In the genomic region with DNA sequence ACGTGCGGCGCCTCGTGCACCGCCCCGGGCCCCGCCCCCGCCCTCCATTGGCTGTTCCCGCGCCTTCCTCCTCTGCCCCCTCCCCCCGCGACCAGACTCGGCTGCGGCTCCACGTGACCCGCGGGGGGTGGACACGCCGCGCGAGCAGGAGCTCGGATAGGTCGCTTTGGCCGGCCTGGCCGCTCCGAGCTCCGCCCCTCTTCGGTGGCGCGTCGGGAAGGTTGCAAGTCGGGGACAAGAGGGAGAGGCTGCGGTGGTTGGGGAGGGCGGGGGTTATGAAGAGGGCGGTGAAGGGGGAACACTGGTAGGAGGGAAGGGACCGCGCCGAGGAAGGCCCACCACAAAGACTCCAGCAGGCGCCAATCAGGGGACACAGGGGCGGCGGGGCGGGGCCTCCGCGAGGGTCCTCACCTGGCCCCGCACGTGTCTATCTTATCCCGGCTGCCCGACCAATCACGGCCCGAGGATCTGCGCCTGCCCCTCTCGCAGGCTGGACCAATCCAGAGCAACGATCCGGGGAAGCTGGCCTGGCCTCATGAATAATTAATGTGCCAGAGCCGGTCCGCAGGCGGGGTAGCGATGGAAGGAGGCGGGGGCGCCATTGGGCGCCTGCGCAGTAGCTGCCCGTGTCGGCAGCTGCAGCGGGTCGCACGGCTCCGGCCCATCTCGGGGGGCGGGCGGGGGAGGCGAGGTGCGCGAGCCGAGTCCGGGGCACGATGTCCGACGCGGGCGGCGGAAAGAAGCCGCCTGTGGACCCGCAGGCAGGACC, we compare ENCODE assay signal across 1 cellular context.
TF ChIP-seq lines count a peak whose summit lies in the region.

A gene with protein sequence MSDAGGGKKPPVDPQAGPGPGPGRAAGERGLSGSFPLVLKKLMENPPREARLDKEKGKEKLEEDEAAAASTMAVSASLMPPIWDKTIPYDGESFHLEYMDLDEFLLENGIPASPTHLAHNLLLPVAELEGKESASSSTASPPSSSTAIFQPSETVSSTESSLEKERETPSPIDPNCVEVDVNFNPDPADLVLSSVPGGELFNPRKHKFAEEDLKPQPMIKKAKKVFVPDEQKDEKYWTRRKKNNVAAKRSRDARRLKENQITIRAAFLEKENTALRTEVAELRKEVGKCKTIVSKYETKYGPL (plus strand): TSS at position 614 of the 769 bp plus-strand sequence. CDS start 103 bp downstream, at position 717.

TF ChIP-seq in HepG2, 621 proteins besides CTCF, POLR2A, EP300 and RAD21 (continued from another document and continues in another):
- TF ChIP-seq NAIF1 (CRISPR knock-in tag; IDR thresholded peaks at IDR 0.05; ENCODE audit: borderline replicate concordance) (0 out of 2 replicates have a peak, but pooled peaks have one; percentile 6), ZNF720 (CRISPR knock-in tag; IDR thresholded peaks at IDR 0.05) (no peak), ZC3H4 (CRISPR knock-in tag; IDR thresholded peaks at IDR 0.05; ENCODE audit: borderline replicate concordance) (no peak), HOXD1 (CRISPR knock-in tag; IDR thresholded peaks at IDR 0.05) (no peak), FOXK1 (CRISPR knock-in tag; IDR thresholded peaks at IDR 0.05; ENCODE audit: borderline replicate concordance, low read depth) (peak; percentile 8; the same call in 1 of the 2 replicates), FOXJ3 (CRISPR knock-in tag; IDR thresholded peaks at IDR 0.05; ENCODE audit: borderline replicate concordance) (no peak), ZNF33A (CRISPR knock-in tag; IDR thresholded peaks at IDR 0.05; ENCODE audit: borderline replicate concordance) (no peak), ZFP36L1 (CRISPR knock-in tag; IDR thresholded peaks at IDR 0.05) (0 out of 2 replicates have a peak, but pooled peaks have one; percentile 22), ZKSCAN5 (CRISPR knock-in tag; IDR thresholded peaks at IDR 0.05) (no peak), IRF2 (CRISPR knock-in tag; IDR thresholded peaks at IDR 0.05) (0 out of 2 replicates have a peak, but pooled peaks have one; percentile 39), DR1 (CRISPR knock-in tag; IDR thresholded peaks at IDR 0.05) (0 out of 2 replicates have a peak, but pooled peaks have one; percentile 22), MED1 (CRISPR knock-in tag; IDR thresholded peaks at IDR 0.05) (peak; percentile 3; the same call in 1 of the 2 replicates), ZNF619 (CRISPR knock-in tag; IDR thresholded peaks at IDR 0.05) (no peak), ZMAT3 (CRISPR knock-in tag; conservative IDR thresholded peaks at IDR 0.05) (0 out of 2 replicates have a peak, but pooled peaks have one; percentile 15), SIX4 (CRISPR knock-in tag; IDR thresholded peaks at IDR 0.05) (no peak), KMT2B (CRISPR knock-in tag; IDR thresholded peaks at IDR 0.05) (0 out of 2 replicates have a peak, but pooled peaks have one; percentile 2), YEATS2 (CRISPR knock-in tag; IDR thresholded peaks at IDR 0.05; ENCODE audit: borderline replicate concordance) (no peak), SOX6 (IDR thresholded peaks at IDR 0.05) (no peak), SOX6 (CRISPR knock-in tag; IDR thresholded peaks at IDR 0.05) (0 out of 2 replicates have a peak, but pooled peaks have one; percentile 9), ZFY (CRISPR knock-in tag; IDR thresholded peaks at IDR 0.05) (peak; percentile 45), CC2D1A (CRISPR knock-in tag; IDR thresholded peaks at IDR 0.05) (no peak), ZNF143 (CRISPR knock-in tag; IDR thresholded peaks at IDR 0.05) (no peak), NR2C2 (CRISPR knock-in tag; IDR thresholded peaks at IDR 0.05; ENCODE audit: borderline replicate concordance) (0 out of 2 replicates have a peak, but pooled peaks have one; percentile 7), JUN (CRISPR knock-in tag; IDR thresholded peaks at IDR 0.05) (no peak), MIER3 (CRISPR knock-in tag; IDR thresholded peaks at IDR 0.05; ENCODE audit: borderline replicate concordance) (no peak), GZF1 (CRISPR knock-in tag; IDR thresholded peaks at IDR 0.05) (0 out of 2 replicates have a peak, but pooled peaks have one; percentile 9), NFYC (CRISPR knock-in tag; IDR thresholded peaks at IDR 0.05) (peak; percentile 77), ZNF546 (CRISPR knock-in tag; conservative IDR thresholded peaks at IDR 0.05) (no peak), ARNTL (CRISPR knock-in tag; IDR thresholded peaks at IDR 0.05) (peak; percentile 100), ZMYM2 (CRISPR knock-in tag; IDR thresholded peaks at IDR 0.05) (no peak)
- TF ChIP-seq, protein P1, sequence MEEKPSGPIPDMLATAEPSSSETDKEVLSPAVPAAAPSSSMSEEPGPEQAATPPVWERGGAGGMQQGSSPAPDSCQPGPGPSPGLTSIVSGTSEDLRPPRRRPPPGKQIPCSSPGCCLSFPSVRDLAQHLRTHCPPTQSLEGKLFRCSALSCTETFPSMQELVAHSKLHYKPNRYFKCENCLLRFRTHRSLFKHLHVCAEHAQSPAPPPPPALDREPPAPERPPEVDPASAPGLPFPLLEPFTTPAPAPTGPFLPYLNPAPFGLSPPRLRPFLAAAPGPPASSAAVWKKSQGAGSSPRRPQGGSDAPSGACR (CRISPR knock-in tag; IDR thresholded peaks at IDR 0.05), result peak; percentile 75; the same call in 1 of the 2 replicates
- TF ChIP-seq, protein P2, sequence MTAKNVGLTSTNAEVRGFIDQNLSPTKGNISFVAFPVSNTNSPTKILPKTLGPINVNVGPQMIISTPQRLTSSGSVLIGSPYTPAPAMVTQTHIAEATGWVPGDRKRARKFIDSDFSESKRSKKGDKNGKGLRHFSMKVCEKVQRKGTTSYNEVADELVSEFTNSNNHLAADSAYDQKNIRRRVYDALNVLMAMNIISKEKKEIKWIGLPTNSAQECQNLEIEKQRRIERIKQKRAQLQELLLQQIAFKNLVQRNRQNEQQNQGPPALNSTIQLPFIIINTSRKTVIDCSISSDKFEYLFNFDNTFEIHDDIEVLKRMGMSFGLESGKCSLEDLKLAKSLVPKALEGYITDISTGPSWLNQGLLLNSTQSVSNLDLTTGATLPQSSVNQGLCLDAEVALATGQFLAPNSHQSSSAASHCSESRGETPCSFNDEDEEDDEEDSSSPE (CRISPR knock-in tag; IDR thresholded peaks at IDR 0.05), result 0 out of 2 replicates have a peak, but pooled peaks have one; percentile 38
- TF ChIP-seq, protein P3, sequence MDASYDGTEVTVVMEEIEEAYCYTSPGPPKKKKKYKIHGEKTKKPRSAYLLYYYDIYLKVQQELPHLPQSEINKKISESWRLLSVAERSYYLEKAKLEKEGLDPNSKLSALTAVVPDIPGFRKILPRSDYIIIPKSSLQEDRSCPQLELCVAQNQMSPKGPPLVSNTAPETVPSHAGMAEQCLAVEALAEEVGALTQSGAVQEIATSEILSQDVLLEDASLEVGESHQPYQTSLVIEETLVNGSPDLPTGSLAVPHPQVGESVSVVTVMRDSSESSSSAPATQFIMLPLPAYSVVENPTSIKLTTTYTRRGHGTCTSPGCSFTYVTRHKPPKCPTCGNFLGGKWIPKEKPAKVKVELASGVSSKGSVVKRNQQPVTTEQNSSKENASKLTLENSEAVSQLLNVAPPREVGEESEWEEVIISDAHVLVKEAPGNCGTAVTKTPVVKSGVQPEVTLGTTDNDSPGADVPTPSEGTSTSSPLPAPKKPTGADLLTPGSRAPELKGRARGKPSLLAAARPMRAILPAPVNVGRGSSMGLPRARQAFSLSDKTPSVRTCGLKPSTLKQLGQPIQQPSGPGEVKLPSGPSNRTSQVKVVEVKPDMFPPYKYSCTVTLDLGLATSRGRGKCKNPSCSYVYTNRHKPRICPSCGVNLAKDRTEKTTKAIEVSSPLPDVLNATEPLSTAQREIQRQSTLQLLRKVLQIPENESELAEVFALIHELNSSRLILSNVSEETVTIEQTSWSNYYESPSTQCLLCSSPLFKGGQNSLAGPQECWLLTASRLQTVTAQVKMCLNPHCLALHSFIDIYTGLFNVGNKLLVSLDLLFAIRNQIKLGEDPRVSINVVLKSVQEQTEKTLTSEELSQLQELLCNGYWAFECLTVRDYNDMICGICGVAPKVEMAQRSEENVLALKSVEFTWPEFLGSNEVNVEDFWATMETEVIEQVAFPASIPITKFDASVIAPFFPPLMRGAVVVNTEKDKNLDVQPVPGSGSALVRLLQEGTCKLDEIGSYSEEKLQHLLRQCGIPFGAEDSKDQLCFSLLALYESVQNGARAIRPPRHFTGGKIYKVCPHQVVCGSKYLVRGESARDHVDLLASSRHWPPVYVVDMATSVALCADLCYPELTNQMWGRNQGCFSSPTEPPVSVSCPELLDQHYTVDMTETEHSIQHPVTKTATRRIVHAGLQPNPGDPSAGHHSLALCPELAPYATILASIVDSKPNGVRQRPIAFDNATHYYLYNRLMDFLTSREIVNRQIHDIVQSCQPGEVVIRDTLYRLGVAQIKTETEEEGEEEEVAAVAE (CRISPR knock-in tag; IDR thresholded peaks at IDR 0.05; ENCODE audit: borderline replicate concordance), result peak; percentile 79; the same call in 1 of the 2 replicates
- TF ChIP-seq, protein P4, sequence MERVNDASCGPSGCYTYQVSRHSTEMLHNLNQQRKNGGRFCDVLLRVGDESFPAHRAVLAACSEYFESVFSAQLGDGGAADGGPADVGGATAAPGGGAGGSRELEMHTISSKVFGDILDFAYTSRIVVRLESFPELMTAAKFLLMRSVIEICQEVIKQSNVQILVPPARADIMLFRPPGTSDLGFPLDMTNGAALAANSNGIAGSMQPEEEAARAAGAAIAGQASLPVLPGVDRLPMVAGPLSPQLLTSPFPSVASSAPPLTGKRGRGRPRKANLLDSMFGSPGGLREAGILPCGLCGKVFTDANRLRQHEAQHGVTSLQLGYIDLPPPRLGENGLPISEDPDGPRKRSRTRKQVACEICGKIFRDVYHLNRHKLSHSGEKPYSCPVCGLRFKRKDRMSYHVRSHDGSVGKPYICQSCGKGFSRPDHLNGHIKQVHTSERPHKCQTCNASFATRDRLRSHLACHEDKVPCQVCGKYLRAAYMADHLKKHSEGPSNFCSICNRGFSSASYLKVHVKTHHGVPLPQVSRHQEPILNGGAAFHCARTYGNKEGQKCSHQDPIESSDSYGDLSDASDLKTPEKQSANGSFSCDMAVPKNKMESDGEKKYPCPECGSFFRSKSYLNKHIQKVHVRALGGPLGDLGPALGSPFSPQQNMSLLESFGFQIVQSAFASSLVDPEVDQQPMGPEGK (CRISPR knock-in tag; IDR thresholded peaks at IDR 0.05), result 0 out of 2 replicates have a peak, but pooled peaks have one; percentile 10
- TF ChIP-seq, protein P5, sequence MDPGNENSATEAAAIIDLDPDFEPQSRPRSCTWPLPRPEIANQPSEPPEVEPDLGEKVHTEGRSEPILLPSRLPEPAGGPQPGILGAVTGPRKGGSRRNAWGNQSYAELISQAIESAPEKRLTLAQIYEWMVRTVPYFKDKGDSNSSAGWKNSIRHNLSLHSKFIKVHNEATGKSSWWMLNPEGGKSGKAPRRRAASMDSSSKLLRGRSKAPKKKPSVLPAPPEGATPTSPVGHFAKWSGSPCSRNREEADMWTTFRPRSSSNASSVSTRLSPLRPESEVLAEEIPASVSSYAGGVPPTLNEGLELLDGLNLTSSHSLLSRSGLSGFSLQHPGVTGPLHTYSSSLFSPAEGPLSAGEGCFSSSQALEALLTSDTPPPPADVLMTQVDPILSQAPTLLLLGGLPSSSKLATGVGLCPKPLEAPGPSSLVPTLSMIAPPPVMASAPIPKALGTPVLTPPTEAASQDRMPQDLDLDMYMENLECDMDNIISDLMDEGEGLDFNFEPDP (CRISPR knock-in tag; conservative IDR thresholded peaks at IDR 0.05), result 0 out of 2 replicates have a peak, but pooled peaks have one; percentile 23
- TF ChIP-seq, protein P6, sequence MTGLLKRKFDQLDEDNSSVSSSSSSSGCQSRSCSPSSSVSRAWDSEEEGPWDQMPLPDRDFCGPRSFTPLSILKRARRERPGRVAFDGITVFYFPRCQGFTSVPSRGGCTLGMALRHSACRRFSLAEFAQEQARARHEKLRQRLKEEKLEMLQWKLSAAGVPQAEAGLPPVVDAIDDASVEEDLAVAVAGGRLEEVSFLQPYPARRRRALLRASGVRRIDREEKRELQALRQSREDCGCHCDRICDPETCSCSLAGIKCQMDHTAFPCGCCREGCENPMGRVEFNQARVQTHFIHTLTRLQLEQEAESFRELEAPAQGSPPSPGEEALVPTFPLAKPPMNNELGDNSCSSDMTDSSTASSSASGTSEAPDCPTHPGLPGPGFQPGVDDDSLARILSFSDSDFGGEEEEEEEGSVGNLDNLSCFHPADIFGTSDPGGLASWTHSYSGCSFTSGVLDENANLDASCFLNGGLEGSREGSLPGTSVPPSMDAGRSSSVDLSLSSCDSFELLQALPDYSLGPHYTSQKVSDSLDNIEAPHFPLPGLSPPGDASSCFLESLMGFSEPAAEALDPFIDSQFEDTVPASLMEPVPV (CRISPR knock-in tag; IDR thresholded peaks at IDR 0.05), result no peak
- TF ChIP-seq, protein P7, sequence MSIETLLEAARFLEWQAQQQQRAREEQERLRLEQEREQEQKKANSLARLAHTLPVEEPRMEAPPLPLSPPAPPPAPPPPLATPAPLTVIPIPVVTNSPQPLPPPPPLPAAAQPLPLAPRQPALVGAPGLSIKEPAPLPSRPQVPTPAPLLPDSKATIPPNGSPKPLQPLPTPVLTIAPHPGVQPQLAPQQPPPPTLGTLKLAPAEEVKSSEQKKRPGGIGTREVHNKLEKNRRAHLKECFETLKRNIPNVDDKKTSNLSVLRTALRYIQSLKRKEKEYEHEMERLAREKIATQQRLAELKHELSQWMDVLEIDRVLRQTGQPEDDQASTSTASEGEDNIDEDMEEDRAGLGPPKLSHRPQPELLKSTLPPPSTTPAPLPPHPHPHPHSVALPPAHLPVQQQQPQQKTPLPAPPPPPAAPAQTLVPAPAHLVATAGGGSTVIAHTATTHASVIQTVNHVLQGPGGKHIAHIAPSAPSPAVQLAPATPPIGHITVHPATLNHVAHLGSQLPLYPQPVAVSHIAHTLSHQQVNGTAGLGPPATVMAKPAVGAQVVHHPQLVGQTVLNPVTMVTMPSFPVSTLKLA (IDR thresholded peaks at IDR 0.05), result peak; percentile 76
- TF ChIP-seq, protein P8, sequence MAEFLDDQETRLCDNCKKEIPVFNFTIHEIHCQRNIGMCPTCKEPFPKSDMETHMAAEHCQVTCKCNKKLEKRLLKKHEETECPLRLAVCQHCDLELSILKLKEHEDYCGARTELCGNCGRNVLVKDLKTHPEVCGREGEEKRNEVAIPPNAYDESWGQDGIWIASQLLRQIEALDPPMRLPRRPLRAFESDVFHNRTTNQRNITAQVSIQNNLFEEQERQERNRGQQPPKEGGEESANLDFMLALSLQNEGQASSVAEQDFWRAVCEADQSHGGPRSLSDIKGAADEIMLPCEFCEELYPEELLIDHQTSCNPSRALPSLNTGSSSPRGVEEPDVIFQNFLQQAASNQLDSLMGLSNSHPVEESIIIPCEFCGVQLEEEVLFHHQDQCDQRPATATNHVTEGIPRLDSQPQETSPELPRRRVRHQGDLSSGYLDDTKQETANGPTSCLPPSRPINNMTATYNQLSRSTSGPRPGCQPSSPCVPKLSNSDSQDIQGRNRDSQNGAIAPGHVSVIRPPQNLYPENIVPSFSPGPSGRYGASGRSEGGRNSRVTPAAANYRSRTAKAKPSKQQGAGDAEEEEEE (CRISPR knock-in tag; IDR thresholded peaks at IDR 0.05; ENCODE audit: borderline replicate concordance), result no peak
- TF ChIP-seq, protein P9, sequence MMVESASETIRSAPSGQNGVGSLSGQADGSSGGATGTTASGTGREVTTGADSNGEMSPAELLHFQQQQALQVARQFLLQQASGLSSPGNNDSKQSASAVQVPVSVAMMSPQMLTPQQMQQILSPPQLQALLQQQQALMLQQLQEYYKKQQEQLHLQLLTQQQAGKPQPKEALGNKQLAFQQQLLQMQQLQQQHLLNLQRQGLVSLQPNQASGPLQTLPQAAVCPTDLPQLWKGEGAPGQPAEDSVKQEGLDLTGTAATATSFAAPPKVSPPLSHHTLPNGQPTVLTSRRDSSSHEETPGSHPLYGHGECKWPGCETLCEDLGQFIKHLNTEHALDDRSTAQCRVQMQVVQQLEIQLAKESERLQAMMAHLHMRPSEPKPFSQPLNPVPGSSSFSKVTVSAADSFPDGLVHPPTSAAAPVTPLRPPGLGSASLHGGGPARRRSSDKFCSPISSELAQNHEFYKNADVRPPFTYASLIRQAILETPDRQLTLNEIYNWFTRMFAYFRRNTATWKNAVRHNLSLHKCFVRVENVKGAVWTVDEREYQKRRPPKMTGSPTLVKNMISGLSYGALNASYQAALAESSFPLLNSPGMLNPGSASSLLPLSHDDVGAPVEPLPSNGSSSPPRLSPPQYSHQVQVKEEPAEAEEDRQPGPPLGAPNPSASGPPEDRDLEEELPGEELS (CRISPR knock-in tag; IDR thresholded peaks at IDR 0.05), result no peak
